In genomic region chr15:96629501-96629900, GRCh38 we compare ENCODE assay signal across 19 cellular contexts.
DNase-seq lines count a peak whose midpoint lies in the region; ATAC-seq, FAIRE-seq and TF ChIP-seq lines count a peak whose summit lies in the region.
"Had no signal": no experiment of that assay in that cellular context is flagged by ENCODE, and none has a peak within 500 bp of the region (broad histone marks: within the 10 kb centered on the region; RNA-seq: fewer than 3 reads in every experiment).

No MANE protein-coding gene starts in this region.

- TF ChIP-seq CTCF in A673 (conservative IDR thresholded peaks at IDR 0.05; ENCODE audit: low read depth, low read length) (no peak), heart right ventricle (IDR thresholded peaks at IDR 0.05) (no peak), ovary (IDR thresholded peaks at IDR 0.05) (no peak), kidney (IDR thresholded peaks at IDR 0.05; ENCODE audit: borderline replicate concordance, extremely low read depth, insufficient read depth) (no peak)

- WGBS in heart right ventricle, 2 donors, result 14 to 15% methylated on average over 4 of the region's 4 CpGs
- 15 to 17% (median 16%) methylated on average over 4 of the region's 4 CpGs for WGBS in ovary, 3 donors

- H3K36me3 ChIP-seq in A673 (ENCODE audit: insufficient read depth, low read length, poor library complexity, severe bottlenecking) (no peaks in the 10 kb centered on the region), adipocyte (ENCODE audit: control insufficient read depth, insufficient read depth, low read length, severe bottlenecking) (no peaks in the 10 kb centered on the region), heart right ventricle (no peaks in the 10 kb centered on the region), ovary (no peaks in the 10 kb centered on the region), kidney (ENCODE audit: control insufficient read depth in 1 of 2, insufficient read depth in 2 of 2, low read length in 2 of 2) (no peaks in the 10 kb centered on the region)
- H3K36me3 ChIP-seq: cardiac muscle cell, HAP-1, vagina had no signal

- no peaks in the 10 kb centered on the region for H3K9me3 ChIP-seq in A673 (ENCODE audit: low read depth, low read length, poor library complexity, severe bottlenecking)
- no peaks in the 10 kb centered on the region for H3K9me3 ChIP-seq in adipocyte (ENCODE audit: control insufficient read depth, low read length)
- H3K9me3 ChIP-seq in heart right ventricle, result no peaks in the 10 kb centered on the region
- H3K9me3 ChIP-seq in ovary, result no peaks in the 10 kb centered on the region
- no peaks in the 10 kb centered on the region for H3K9me3 ChIP-seq in kidney (ENCODE audit: control insufficient read depth in 1 of 2, low read length in 2 of 2)
- H3K9me3 ChIP-seq: HAP-1, vagina had no signal

- H3K9ac ChIP-seq in adipocyte (ENCODE audit: low read length) (no peak overlapping the region), kidney (ENCODE audit: low read length in 2 of 2) (no peak overlapping the region)

- CTCF ChIA-PET in A673 (lab: Charles Lee), result no interaction called here

- H3K4me1 ChIP-seq in A673 (ENCODE audit: insufficient read depth, low read length, poor library complexity, severe bottlenecking) (peaks cover 27% of the 10 kb centered on the region), adipocyte (ENCODE audit: control insufficient read depth, insufficient read depth, low read length) (peaks cover 6% of the 10 kb centered on the region), heart right ventricle (peaks cover 0 to 36% (median 22%) of the 10 kb centered on the region in 9 donors), ovary (ENCODE audit: insufficient read depth) (peaks cover 9% of the 10 kb centered on the region), kidney (ENCODE audit: control insufficient read depth in 1 of 2, insufficient read depth in 1 of 2, low read depth in 1 of 2, low read length in 2 of 2) (peaks cover 0 to 3% of the 10 kb centered on the region in 2 donors)
- H3K4me1 ChIP-seq: foreskin keratinocyte, HAP-1 had no signal

- no peaks in the 10 kb centered on the region for H3K27me3 ChIP-seq in A673 (replicated peaks; ENCODE audit: insufficient read depth, low read depth, low read length, poor library complexity)
- no peaks in the 10 kb centered on the region for H3K27me3 ChIP-seq in adipocyte (replicated peaks; ENCODE audit: control insufficient read depth, insufficient read depth, low read length)
- no peaks in the 10 kb centered on the region for H3K27me3 ChIP-seq in heart right ventricle
- no peaks in the 10 kb centered on the region for H3K27me3 ChIP-seq in ovary
- H3K27me3 ChIP-seq: cardiac muscle cell, foreskin keratinocyte, vagina had no signal

- H3K27ac ChIP-seq in A673 (ENCODE audit: low read depth, low read length, poor library complexity, severe bottlenecking) (no peak overlapping the region), heart right ventricle (peak overlapping the region in 1 of 10 donors; percentile 6), ovary (no peak overlapping the region), kidney (ENCODE audit: low read depth in 2 of 2, low read length in 2 of 2) (no peak overlapping the region)
- H3K27ac ChIP-seq: cardiac muscle cell, foreskin keratinocyte, PC-9, vagina had no signal

- DNase-seq in A673 (ENCODE audit: low spot score) (peak; percentile 24), adipocyte (ENCODE audit: low read depth) (no peak), heart right ventricle (peak; percentile 27 to 28), ovary (peak; percentile 12 to 57 (median 32)), HUDEP-2 (lab: John Stamatoyannopoulos, UW; ENCODE audit: unreplicated experiment in 76 of 76) (no peak), NOMO-1 (lab: John Stamatoyannopoulos, UW; ENCODE audit: unreplicated experiment in 2 of 2) (no peak), NCI-H82 treated with DMSO at 0.1 percent for 48 hours (lab: John Stamatoyannopoulos, UW; ENCODE audit: unreplicated experiment) (no peak), kidney (no peak)
- DNase-seq: activated CD4-positive, alpha-beta memory T cell treated with anti-CD3 and anti-CD28 coated beads for 36 hours; activated gamma-delta T cell; foreskin keratinocyte; NCI-H69; PC-9; stimulated activated CD8-positive, alpha-beta memory T cell treated with anti-CD3 and anti-CD28 coated beads, Interleukin-4, amount 100 ng/mL, for 48 hours; T-helper 2 cell had no signal

- intact Hi-C loops in A673 (cut with micrococcal nuclease; ENCODE audit: unreplicated experiment) (no loop called here), heart right ventricle (cut with DNase I) (no loop called here), ovary (cut with DNase I) (no loop called here), kidney (cut with DNase I) (no loop called here)

- no TSS peak for BruUV-seq in A673 (replicated peaks; lab: Mats Ljungman, UMichigan)

- no peak overlapping the region for H3K4me3 ChIP-seq in A673 (ENCODE audit: low read depth, low read length, poor library complexity, severe bottlenecking)
- peak overlapping the region; percentile 9 for H3K4me3 ChIP-seq in adipocyte (ENCODE audit: low read length)
- H3K4me3 ChIP-seq in heart right ventricle, result no peak overlapping the region
- no peak overlapping the region for H3K4me3 ChIP-seq in ovary
- H3K4me3 ChIP-seq in kidney (ENCODE audit: low read length in 2 of 2), result no peak overlapping the region
- H3K4me3 ChIP-seq: cardiac muscle cell, HAP-1, PC-9, vagina had no signal

- POLR2A ChIA-PET in A673 (lab: Charles Lee; ENCODE audit: low non-redundant PET), result no interaction called here

- ATAC-seq in heart right ventricle, result peak; percentile 62 to 92 (median 83)
- ATAC-seq: foreskin keratinocyte had no signal

- no peak for FAIRE-seq in kidney (lab: Jason Lieb, UNC)
- FAIRE-seq: D721Med had no signal

- TF ChIP-seq POLR2A in ovary (IDR thresholded peaks at IDR 0.05), result no peak

- no peak for TF ChIP-seq EP300 in ovary (IDR thresholded peaks at IDR 0.05)

Comparison
In these comparisons a context has a peak if more than half of its experiments do, and no peak if none do; other contexts are left out.
1. DNase-seq: peak in A673 (single experiment), heart right ventricle (2 of 2) and ovary (5 of 5); none in adipocyte (single experiment), HUDEP-2 (0 of 76), NOMO-1 (0 of 2), NCI-H82 treated with DMSO at 0.1 percent for 48 hours (single experiment) and kidney (single experiment).